Comparison of ENCODE assay signal across 8 cellular contexts in genomic region chr9:116549061-116549664, GRCh38.
A peak's percentile ranks its signal among the peaks of the same experiment; 100 is the strongest.
DNase-seq lines count a peak whose midpoint lies in the region; ATAC-seq and TF ChIP-seq lines count a peak whose summit lies in the region.

No MANE protein-coding gene starts in this region.

- DNase-seq in HFFc6 (peak; percentile 93), T1000 (lab: John Stamatoyannopoulos, UW) (peak; percentile 83), heart right ventricle (peak; percentile 49 to 73), smooth muscle cell of the brain vasculature (ENCODE audit: low read depth, low spot score) (peak; percentile 85)
- no peak for DNase-seq in activated CD8-positive, alpha-beta T cell treated with anti-CD3 and anti-CD28 coated beads for 36 hours

- ATAC-seq in heart right ventricle (peak; percentile 76 to 97 (median 93)), GM18873 (IDR thresholded peaks at IDR 0.05; ENCODE audit: low FRiP score, unreplicated experiment) (no peak), HG02763 (IDR thresholded peaks at IDR 0.05; ENCODE audit: unreplicated experiment) (no peak), HG03378 (IDR thresholded peaks at IDR 0.05; ENCODE audit: unreplicated experiment) (no peak)
- ATAC-seq in activated CD8-positive, alpha-beta T cell treated with anti-CD3 and anti-CD28 coated beads for 36 hours = no peak

- no peak overlapping the region for H3K4me3 ChIP-seq in heart right ventricle

- no peaks in the 10 kb centered on the region for H3K36me3 ChIP-seq in heart right ventricle

- H3K27ac Mint-ChIP-seq in HFFc6 = no peak overlapping the region
- H3K27ac Mint-ChIP-seq in activated CD8-positive, alpha-beta T cell treated with anti-CD3 and anti-CD28 coated beads for 36 hours = no peak overlapping the region

- H3K9me3 Mint-ChIP-seq in HFFc6 = no peaks in the 10 kb centered on the region
- H3K9me3 Mint-ChIP-seq in activated CD8-positive, alpha-beta T cell treated with anti-CD3 and anti-CD28 coated beads for 36 hours = no peaks in the 10 kb centered on the region

- H3K4me3 Mint-ChIP-seq in HFFc6 = peak overlapping the region; percentile 64; the same call in 1 of the 2 replicates
- H3K4me3 Mint-ChIP-seq in activated CD8-positive, alpha-beta T cell treated with anti-CD3 and anti-CD28 coated beads for 36 hours = no peak overlapping the region

- 57 to 71% methylated on average over 9 of the region's 9 CpGs for WGBS in heart right ventricle, 2 donors

- POLR2A ChIA-PET in activated CD8-positive, alpha-beta T cell treated with anti-CD3 and anti-CD28 coated beads for 36 hours (lab: Charles Lee) = no interaction called here

- CTCF ChIA-PET in activated CD8-positive, alpha-beta T cell treated with anti-CD3 and anti-CD28 coated beads for 36 hours (lab: Charles Lee) = no interaction called here

- no peaks in the 10 kb centered on the region for H3K27me3 ChIP-seq in heart right ventricle

- H3K27me3 Mint-ChIP-seq in HFFc6 (ENCODE audit: insufficient read depth) = no peaks in the 10 kb centered on the region
- H3K27me3 Mint-ChIP-seq in activated CD8-positive, alpha-beta T cell treated with anti-CD3 and anti-CD28 coated beads for 36 hours = no peaks in the 10 kb centered on the region

- peaks cover 0 to 33% (median 23%) of the 10 kb centered on the region in 9 donors for H3K4me1 ChIP-seq in heart right ventricle

- intact Hi-C loops in heart right ventricle (cut with DNase I) = loop anchor here in 1 of 10 donors (10.0 kb wide), 1 partner anchor 56 kb away; no protein-coding TSS in a partner anchor
- intact Hi-C loops in activated CD8-positive, alpha-beta T cell treated with anti-CD3 and anti-CD28 coated beads for 36 hours (cut with micrococcal nuclease) = no loop called here

- no peaks in the 10 kb centered on the region for H3K9me3 ChIP-seq in heart right ventricle

- no peaks in the 10 kb centered on the region for H3K36me3 Mint-ChIP-seq in HFFc6 (ENCODE audit: low read depth)
- H3K36me3 Mint-ChIP-seq in activated CD8-positive, alpha-beta T cell treated with anti-CD3 and anti-CD28 coated beads for 36 hours (ENCODE audit: low read depth) = peaks cover 2% of the 10 kb centered on the region

- TF ChIP-seq CTCF in HFFc6 (IDR thresholded peaks at IDR 0.05) = no peak
- no peak for TF ChIP-seq CTCF in heart right ventricle (IDR thresholded peaks at IDR 0.05)
- TF ChIP-seq CTCF in activated CD8-positive, alpha-beta T cell treated with anti-CD3 and anti-CD28 coated beads for 36 hours (IDR thresholded peaks at IDR 0.05) = no peak

- peak overlapping the region in 6 of 10 donors; percentile 14 to 77 (median 46) for H3K27ac ChIP-seq in heart right ventricle

- peaks cover 22% of the 10 kb centered on the region for H3K4me1 Mint-ChIP-seq in HFFc6 (ENCODE audit: low read depth)
- H3K4me1 Mint-ChIP-seq in activated CD8-positive, alpha-beta T cell treated with anti-CD3 and anti-CD28 coated beads for 36 hours (ENCODE audit: low read depth) = peaks cover 4% of the 10 kb centered on the region

Comparison
In these comparisons a context has a peak if more than half of its experiments do, and no peak if none do; other contexts are left out.
1. ATAC-seq: peak in heart right ventricle (8 of 8); none in GM18873 (single experiment), HG02763 (single experiment), activated CD8-positive, alpha-beta T cell treated with anti-CD3 and anti-CD28 coated beads for 36 hours (single experiment) and HG03378 (single experiment).